ENCODE assay signal across 11 cellular contexts in the genomic region with DNA sequence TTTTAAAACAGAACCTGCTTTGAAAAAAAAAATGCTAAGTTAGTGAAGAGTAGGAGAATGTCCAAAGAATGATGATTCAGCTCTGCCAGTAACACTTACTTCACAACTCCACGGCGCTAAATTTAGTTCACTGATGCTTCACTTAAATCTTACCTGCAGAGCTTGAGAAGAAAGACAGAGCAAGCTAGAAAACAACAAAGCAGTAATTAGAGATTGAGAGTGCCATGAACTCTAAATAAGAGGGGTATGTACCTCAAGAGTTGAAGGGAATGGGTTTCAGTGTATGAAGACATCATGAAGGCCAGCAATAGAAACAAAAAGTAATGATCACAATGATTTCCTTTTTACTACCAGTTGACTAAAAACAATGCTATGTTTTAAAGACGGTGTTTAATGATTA. TPM values are rescaled to one million over a fixed set of nuclear protein-coding genes. Genes with fewer than 3 reads are reported as not detected.
DNase-seq lines count a peak whose midpoint lies in the region; ATAC-seq, FAIRE-seq and TF ChIP-seq lines count a peak whose summit lies in the region.
"Had no signal": no experiment of that assay in that cellular context is flagged by ENCODE, and none has a peak within 500 bp of the region (broad histone marks: within the 10 kb centered on the region; RNA-seq: fewer than 3 reads in every experiment).

No MANE protein-coding gene starts in this region.

- TF ChIP-seq CTCF in fibroblast of villous mesenchyme (IDR thresholded peaks at IDR 0.05; ENCODE audit: insufficient read depth, low read depth, low read length) = no peak

- peak; percentile 64 for FAIRE-seq in GM18507 (lab: Jason Lieb, UNC)
- FAIRE-seq: HepG2 had no signal

- DNase-seq in GM18507 (ENCODE audit: extremely low spot score, insufficient read length, low read depth) = peak; percentile 7
- peak; percentile 32 for DNase-seq in fibroblast of villous mesenchyme (ENCODE audit: low read depth)
- DNase-seq in SW480 (ENCODE audit: low spot score) = no peak
- no peak for DNase-seq in CD1c-positive myeloid dendritic cell (ENCODE audit: extremely low spot score)
- DNase-seq in foreskin melanocyte = no peak
- DNase-seq: activated naive CD4-positive, alpha-beta T cell; Right ventricle myocardium superior had no signal

- ATAC-seq in GM21515 (IDR thresholded peaks at IDR 0.05; ENCODE audit: unreplicated experiment) (peak; percentile 60), HG03469 (IDR thresholded peaks at IDR 0.05; ENCODE audit: unreplicated experiment) (peak; percentile 53), HG03025 (IDR thresholded peaks at IDR 0.05; ENCODE audit: low FRiP score, unreplicated experiment) (no peak)
- ATAC-seq: HepG2 had no signal

- H3K4me3 ChIP-seq in fibroblast of villous mesenchyme (ENCODE audit: low read depth, low read length) = no peak overlapping the region

RNA-seq across cellular contexts. Expression of gene EPRS1, which starts 32.8 kb away (rescaled TPM):
- total RNA-seq in fibroblast of villous mesenchyme = 155 and 193 TPM in 2 replicates

Comparison
In these comparisons a context has a peak if more than half of its experiments do, and no peak if none do; other contexts are left out.
1. DNase-seq: peak in GM18507 (single experiment) and fibroblast of villous mesenchyme (single experiment); none in SW480 (single experiment), CD1c-positive myeloid dendritic cell (single experiment) and foreskin melanocyte (single experiment).